30 cellular contexts compared by ENCODE assay signal in the genomic region with DNA sequence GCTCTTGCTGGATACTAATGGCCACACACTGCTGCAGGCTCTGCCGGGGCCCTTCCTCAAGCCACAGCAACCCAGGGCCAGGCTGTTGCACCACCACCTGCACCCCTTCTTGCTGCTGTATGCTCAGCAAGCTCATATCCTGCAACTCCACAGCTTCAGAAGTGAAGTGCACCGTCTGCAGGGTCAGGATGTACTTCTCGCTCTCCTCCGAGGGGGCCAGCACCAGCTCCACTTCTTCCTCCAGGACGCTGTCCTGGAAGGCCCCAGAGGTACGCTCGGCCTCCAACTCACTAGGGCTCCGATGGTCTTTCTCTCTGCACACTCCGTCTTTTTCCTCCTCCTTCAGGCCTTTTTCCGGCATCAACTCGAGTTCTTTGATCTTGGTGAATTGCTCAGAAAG. TPM values are rescaled to one million over a fixed set of nuclear protein-coding genes. Genes with fewer than 3 reads are reported as not detected.
"Had no signal": no experiment of that assay in that cellular context is flagged by ENCODE, and none has a peak within 500 bp of the region (broad histone marks: within the 10 kb centered on the region; RNA-seq: fewer than 3 reads in every experiment).

No MANE protein-coding gene starts in this region.

- DNase-seq: colonic mucosa; effector CD8-positive, alpha-beta T cell; gastrocnemius medialis; head of caudate nucleus; left ventricle myocardium superior; lower lobe of right lung; natural killer cell; nucleus accumbens; psoas muscle; right cardiac atrium; spleen; stimulated activated CD4-positive, alpha-beta T cell treated with anti-CD3 and anti-CD28 coated beads, Interleukin-4, amount 100 ng/mL, for 4 hours; stimulated activated naive CD8-positive, alpha-beta T cell treated with anti-CD3 and anti-CD28 coated beads, Interleukin-15, Interleukin-2, amounts not matched to agents 100 U/mL and 50 U/mL, for 24 hours; substantia nigra; uterus had no signal

- H3K27me3 Mint-ChIP-seq: stimulated activated memory B cell treated with anti-CD40 and anti-IgM and Interleukin-4, amounts not matched to agents 10 μg/mL and 1 μg/mL and 100 μg/mL, for 72 hours had no signal

- H3K4me1 ChIP-seq: colonic mucosa, gastrocnemius medialis, lower lobe of right lung, psoas muscle, spleen, tibial nerve, upper lobe of left lung, uterus had no signal

- H3K36me3 Mint-ChIP-seq: natural killer cell; stimulated activated memory B cell treated with anti-CD40 and anti-IgM and Interleukin-4, amounts not matched to agents 10 μg/mL and 1 μg/mL and 100 μg/mL, for 72 hours had no signal

- ATAC-seq: esophagus mucosa; gastrocnemius medialis; left ventricle myocardium superior; lower lobe of right lung; natural killer cell; psoas muscle; stimulated activated memory B cell treated with anti-CD40 and anti-IgM and Interleukin-4, amounts not matched to agents 10 μg/mL and 1 μg/mL and 100 μg/mL, for 72 hours; stimulated activated naive CD8-positive, alpha-beta T cell treated with anti-CD3 and anti-CD28 coated beads, Interleukin-15, Interleukin-2, amounts not matched to agents 100 U/mL and 50 U/mL, for 24 hours had no signal

- H3K9me3 ChIP-seq: colonic mucosa, gastrocnemius medialis, lower lobe of right lung, psoas muscle, spleen, thoracic aorta, tibial nerve, upper lobe of left lung, uterus had no signal

- H3K4me3 Mint-ChIP-seq: dendritic cell treated with granulocyte-macrophage colony-stimulating factor and Interleukin-4, amounts not matched to agents 40 ng/mL and 50 ng/mL, for 4 days; endodermal cell; natural killer cell; neural crest cell; stimulated activated memory B cell treated with anti-CD40 and anti-IgM and Interleukin-4, amounts not matched to agents 10 μg/mL and 1 μg/mL and 100 μg/mL, for 72 hours had no signal

- H3K36me3 ChIP-seq: colonic mucosa, gastrocnemius medialis, lower lobe of right lung, spleen, thoracic aorta, tibial nerve, upper lobe of left lung, uterus had no signal

- H3K27ac ChIP-seq: colonic mucosa, epithelial cell of prostate, gastrocnemius medialis, lower lobe of right lung, psoas muscle, skin epidermis, spleen, thoracic aorta, tibial nerve, upper lobe of left lung, uterus had no signal

- H3K9me3 Mint-ChIP-seq: dendritic cell treated with granulocyte-macrophage colony-stimulating factor and Interleukin-4, amounts not matched to agents 40 ng/mL and 50 ng/mL, for 4 days; endodermal cell; natural killer cell; neural crest cell; stimulated activated memory B cell treated with anti-CD40 and anti-IgM and Interleukin-4, amounts not matched to agents 10 μg/mL and 1 μg/mL and 100 μg/mL, for 72 hours had no signal

- H3K27ac Mint-ChIP-seq: dendritic cell treated with granulocyte-macrophage colony-stimulating factor and Interleukin-4, amounts not matched to agents 40 ng/mL and 50 ng/mL, for 4 days; endodermal cell; natural killer cell; stimulated activated memory B cell treated with anti-CD40 and anti-IgM and Interleukin-4, amounts not matched to agents 10 μg/mL and 1 μg/mL and 100 μg/mL, for 72 hours had no signal

- H3K27me3 ChIP-seq: colonic mucosa, gastrocnemius medialis, spleen, tibial nerve, upper lobe of left lung, uterus had no signal

- H3K4me1 Mint-ChIP-seq: endodermal cell, natural killer cell had no signal

- H3K4me3 ChIP-seq: colonic mucosa, gastrocnemius medialis, lower lobe of right lung, psoas muscle, skin epidermis, spleen, thoracic aorta, tibial nerve, upper lobe of left lung, uterus had no signal

RNA-seq across cellular contexts. Expression of gene CTCFL, which starts 1.2 kb away (rescaled TPM):
- total RNA-seq: chondrocyte, esophagus mucosa, gastrocnemius medialis, glomerular endothelial cell, left ventricle myocardium superior, lower lobe of right lung, mononuclear cell, natural killer cell, osteocyte, psoas muscle, renal cortical epithelial cell, right cardiac atrium, thoracic aorta, tibial nerve had no signal
- polyA plus RNA-seq: psoas muscle, right cardiac atrium had no signal

RNA-seq across cellular contexts. Expression of gene PCK1, which starts 37.1 kb away (rescaled TPM):
- total RNA-seq: chondrocyte, endodermal cell, glomerular endothelial cell, lower lobe of right lung, mononuclear cell, natural killer cell, neural crest cell, osteocyte had no signal
